ENCODE assay signal across 26 cellular contexts in the genomic region with DNA sequence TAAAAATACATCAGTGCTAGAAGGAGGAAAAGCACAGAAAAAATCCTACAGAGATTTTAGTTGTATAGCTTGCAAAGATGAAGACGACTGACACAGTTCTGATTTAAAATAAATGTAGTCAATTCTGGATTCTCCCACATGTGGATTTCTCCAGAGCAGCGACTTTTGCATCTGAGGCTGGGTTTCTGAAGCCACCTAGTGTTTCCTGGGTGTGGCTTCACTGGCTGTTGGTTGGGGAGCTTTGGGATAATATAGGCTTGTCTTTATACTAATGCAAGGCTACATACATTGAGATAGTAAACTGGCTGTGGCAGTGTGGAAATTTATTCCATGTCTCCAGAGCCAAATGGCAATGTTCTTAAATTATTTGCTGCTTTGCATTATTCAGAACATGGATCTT.
"Had no signal": no experiment of that assay in that cellular context is flagged by ENCODE, and none has a peak within 500 bp of the region (broad histone marks: within the 10 kb centered on the region; RNA-seq: fewer than 3 reads in every experiment).

No MANE protein-coding gene starts in this region.

- H3K36me3 ChIP-seq: left lung, lower lobe of right lung, ovary, suprapubic skin, thoracic aorta, tibial artery, uterus had no signal

- ATAC-seq: left colon; left lung; lower lobe of right lung; natural killer cell; right cardiac atrium; sciatic nerve; stimulated activated naive B cell treated with anti-CD40 and anti-IgM and Interleukin-4, amounts not matched to agents 10 μg/mL and 1 μg/mL and 100 μg/mL, for 72 hours had no signal

- H3K27ac ChIP-seq: left lung, lower lobe of right lung, ovary, skin epidermis, suprapubic skin, thoracic aorta, tibial artery, uterus had no signal

- FAIRE-seq: islet of Langerhans, kidney had no signal

- H3K4me3 ChIP-seq: left lung, lower lobe of right lung, ovary, skin epidermis, suprapubic skin, thoracic aorta, tibial artery, uterus had no signal

- H3K27me3 ChIP-seq: left lung, ovary, suprapubic skin, uterus had no signal

- DNase-seq: hippocampal formation; immature natural killer cell; kidney; left colon; left lung; lower lobe of right lung; mesendoderm; naive B cell; natural killer cell; nephron progenitor cell; ovary; retina; right cardiac atrium; stimulated activated CD4-positive, alpha-beta T cell treated with anti-CD3 and anti-CD28 coated beads, Interleukin-12 subunit alpha, Interleukin-12 subunit beta, amount 100 ng/mL, for 4 hours; stimulated activated CD4-positive, alpha-beta T cell treated with anti-CD3 and anti-CD28 coated beads, Interleukin-15, amount 100 ng/mL, for 24 hours; stimulated activated CD4-positive, alpha-beta T cell treated with anti-CD3 and anti-CD28 coated beads, Interleukin-2, amount 100 ng/mL, for 24 hours; stimulated activated CD4-positive, alpha-beta T cell treated with anti-CD3 and anti-CD28 coated beads, Interleukin-4, amount 100 ng/mL, for 1 hour; stimulated activated naive B cell treated with anti-CD40 and anti-IgM and Interleukin-4, amounts not matched to agents 10 μg/mL and 1 μg/mL and 100 μg/mL, for 72 hours; tibial artery; trophoblast cell; uterus had no signal

- H3K4me1 ChIP-seq: left lung, lower lobe of right lung, suprapubic skin, tibial artery, uterus had no signal

- H3K9me3 ChIP-seq: left lung, lower lobe of right lung, ovary, suprapubic skin, thoracic aorta, tibial artery, uterus had no signal
